Comparison of ENCODE assay signal across 1 cellular context in the genomic region with DNA sequence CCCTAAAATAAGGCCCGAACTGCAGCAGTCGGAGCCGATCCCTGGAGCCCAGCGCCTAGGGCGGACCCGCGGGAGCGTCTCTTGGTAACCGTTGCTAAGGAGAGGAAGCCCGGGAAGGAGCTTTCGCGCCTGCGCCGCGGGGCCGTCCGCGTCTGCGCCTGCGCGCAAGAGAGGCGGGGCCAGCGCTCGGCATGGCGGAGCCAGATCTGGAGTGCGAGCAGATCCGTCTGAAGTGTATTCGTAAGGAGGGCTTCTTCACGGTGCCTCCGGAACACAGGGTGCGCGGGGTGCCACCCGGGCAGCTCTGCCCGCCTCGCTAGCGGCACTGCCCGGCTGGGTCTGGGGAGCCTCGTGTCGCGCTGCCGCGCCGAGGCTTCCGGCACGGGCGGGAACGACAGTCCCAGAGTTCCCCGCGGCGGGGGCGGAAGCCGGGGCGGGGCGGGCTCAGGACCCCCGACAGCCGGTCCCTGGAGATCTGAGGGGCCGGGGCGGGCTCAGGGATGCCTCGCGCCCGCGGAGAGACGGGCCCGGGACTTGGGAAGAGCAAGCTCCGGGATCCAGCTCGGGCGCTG.
A peak's percentile ranks its signal among the peaks of the same experiment; 100 is the strongest.
TF ChIP-seq lines count a peak whose summit lies in the region.

A gene with protein sequence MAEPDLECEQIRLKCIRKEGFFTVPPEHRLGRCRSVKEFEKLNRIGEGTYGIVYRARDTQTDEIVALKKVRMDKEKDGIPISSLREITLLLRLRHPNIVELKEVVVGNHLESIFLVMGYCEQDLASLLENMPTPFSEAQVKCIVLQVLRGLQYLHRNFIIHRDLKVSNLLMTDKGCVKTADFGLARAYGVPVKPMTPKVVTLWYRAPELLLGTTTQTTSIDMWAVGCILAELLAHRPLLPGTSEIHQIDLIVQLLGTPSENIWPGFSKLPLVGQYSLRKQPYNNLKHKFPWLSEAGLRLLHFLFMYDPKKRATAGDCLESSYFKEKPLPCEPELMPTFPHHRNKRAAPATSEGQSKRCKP (plus strand): TSS at position 170 of the 572 bp plus-strand sequence. CDS start 22 bp downstream, at position 192.

TF ChIP-seq in K562, 482 proteins besides CTCF, POLR2A, EP300 and RAD21 (continued from another document and continues in another):
- TF ChIP-seq TRIM25 (IDR thresholded peaks at IDR 0.05; ENCODE audit: borderline replicate concordance) (no peak), NFE2L1 (tag; IDR thresholded peaks at IDR 0.05; ENCODE audit: borderline replicate concordance, low read depth) (no peak), ELF2 (CRISPR knock-in tag; IDR thresholded peaks at IDR 0.05) (peak; percentile 78), ZNF24 (IDR thresholded peaks at IDR 0.05) (no peak), PTTG1 (tag; IDR thresholded peaks at IDR 0.05; ENCODE audit: low read depth) (no peak), HEY1 (CRISPR knock-in tag; IDR thresholded peaks at IDR 0.05; ENCODE audit: borderline replicate concordance) (no peak), SPI1 (IDR thresholded peaks at IDR 0.05; ENCODE audit: borderline replicate concordance, low read depth, low read length) (peak; percentile 1; the same call in 1 of the 2 replicates), ZNF347 (CRISPR knock-in tag; IDR thresholded peaks at IDR 0.05; ENCODE audit: low read depth) (no peak), NR0B1 (IDR thresholded peaks at IDR 0.05; ENCODE audit: partially characterized antibody) (no peak), DMBX1 (CRISPR knock-in tag; IDR thresholded peaks at IDR 0.05; ENCODE audit: borderline replicate concordance) (0 out of 2 replicates have a peak, but pooled peaks have one; percentile 26), NBN (IDR thresholded peaks at IDR 0.05; ENCODE audit: low read depth) (no peak), CHCHD3 (CRISPR knock-in tag; IDR thresholded peaks at IDR 0.05) (no peak), ZNF717 (CRISPR knock-in tag; IDR thresholded peaks at IDR 0.05) (no peak), ZKSCAN3 (CRISPR knock-in tag; IDR thresholded peaks at IDR 0.05) (no peak), SIRT6 (IDR thresholded peaks at IDR 0.05; ENCODE audit: low read depth, low read length) (no peak), ZNF507 (tag; conservative IDR thresholded peaks at IDR 0.05) (no peak), CREB3L1 (IDR thresholded peaks at IDR 0.05; ENCODE audit: borderline replicate concordance, low read depth) (peak; percentile 40; the same call in 1 of the 2 replicates), ZNF764 (CRISPR knock-in tag; IDR thresholded peaks at IDR 0.05; ENCODE audit: low read depth) (no peak), CBFA2T2 (conservative IDR thresholded peaks at IDR 0.05) (no peak), SP1 (CRISPR knock-in tag; IDR thresholded peaks at IDR 0.05) (peak; percentile 77), MTA3 (IDR thresholded peaks at IDR 0.05; ENCODE audit: borderline replicate concordance) (peak; percentile 30; the same call in 1 of the 2 replicates), SMAD1 (IDR thresholded peaks at IDR 0.05; ENCODE audit: low read depth, low read length, partially characterized antibody) (no peak), TRIM28 (IDR thresholded peaks at IDR 0.05) (no peak), ZNF695 (CRISPR knock-in tag; IDR thresholded peaks at IDR 0.05) (no peak), SMARCA5 (IDR thresholded peaks at IDR 0.05) (no peak), SRSF7 (optimal IDR thresholded peaks at IDR 0.05; ENCODE audit: low read depth, low read length) (no peak), SRSF9 (IDR thresholded peaks at IDR 0.05; ENCODE audit: borderline replicate concordance, low read depth, low read length) (no peak), ZNF785 (CRISPR knock-in tag; IDR thresholded peaks at IDR 0.05) (no peak), RFX7 (CRISPR knock-in tag; IDR thresholded peaks at IDR 0.05) (0 out of 2 replicates have a peak, but pooled peaks have one; percentile 37), HINFP (tag; conservative IDR thresholded peaks at IDR 0.05; ENCODE audit: low read depth) (peak; percentile 62; the same call in 1 of the 2 replicates), STAT6 (CRISPR knock-in tag; IDR thresholded peaks at IDR 0.05) (no peak)
- TF ChIP-seq, protein P1, sequence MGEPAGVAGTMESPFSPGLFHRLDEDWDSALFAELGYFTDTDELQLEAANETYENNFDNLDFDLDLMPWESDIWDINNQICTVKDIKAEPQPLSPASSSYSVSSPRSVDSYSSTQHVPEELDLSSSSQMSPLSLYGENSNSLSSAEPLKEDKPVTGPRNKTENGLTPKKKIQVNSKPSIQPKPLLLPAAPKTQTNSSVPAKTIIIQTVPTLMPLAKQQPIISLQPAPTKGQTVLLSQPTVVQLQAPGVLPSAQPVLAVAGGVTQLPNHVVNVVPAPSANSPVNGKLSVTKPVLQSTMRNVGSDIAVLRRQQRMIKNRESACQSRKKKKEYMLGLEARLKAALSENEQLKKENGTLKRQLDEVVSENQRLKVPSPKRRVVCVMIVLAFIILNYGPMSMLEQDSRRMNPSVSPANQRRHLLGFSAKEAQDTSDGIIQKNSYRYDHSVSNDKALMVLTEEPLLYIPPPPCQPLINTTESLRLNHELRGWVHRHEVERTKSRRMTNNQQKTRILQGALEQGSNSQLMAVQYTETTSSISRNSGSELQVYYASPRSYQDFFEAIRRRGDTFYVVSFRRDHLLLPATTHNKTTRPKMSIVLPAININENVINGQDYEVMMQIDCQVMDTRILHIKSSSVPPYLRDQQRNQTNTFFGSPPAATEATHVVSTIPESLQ (CRISPR knock-in tag; IDR thresholded peaks at IDR 0.05): peak; percentile 66; the same call in 1 of the 2 replicates
- TF ChIP-seq, protein P2, sequence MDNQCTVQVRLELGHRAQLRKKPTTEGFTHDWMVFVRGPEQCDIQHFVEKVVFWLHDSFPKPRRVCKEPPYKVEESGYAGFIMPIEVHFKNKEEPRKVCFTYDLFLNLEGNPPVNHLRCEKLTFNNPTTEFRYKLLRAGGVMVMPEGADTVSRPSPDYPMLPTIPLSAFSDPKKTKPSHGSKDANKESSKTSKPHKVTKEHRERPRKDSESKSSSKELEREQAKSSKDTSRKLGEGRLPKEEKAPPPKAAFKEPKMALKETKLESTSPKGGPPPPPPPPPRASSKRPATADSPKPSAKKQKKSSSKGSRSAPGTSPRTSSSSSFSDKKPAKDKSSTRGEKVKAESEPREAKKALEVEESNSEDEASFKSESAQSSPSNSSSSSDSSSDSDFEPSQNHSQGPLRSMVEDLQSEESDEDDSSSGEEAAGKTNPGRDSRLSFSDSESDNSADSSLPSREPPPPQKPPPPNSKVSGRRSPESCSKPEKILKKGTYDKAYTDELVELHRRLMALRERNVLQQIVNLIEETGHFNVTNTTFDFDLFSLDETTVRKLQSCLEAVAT (IDR thresholded peaks at IDR 0.05): no peak
- TF ChIP-seq, protein P3, sequence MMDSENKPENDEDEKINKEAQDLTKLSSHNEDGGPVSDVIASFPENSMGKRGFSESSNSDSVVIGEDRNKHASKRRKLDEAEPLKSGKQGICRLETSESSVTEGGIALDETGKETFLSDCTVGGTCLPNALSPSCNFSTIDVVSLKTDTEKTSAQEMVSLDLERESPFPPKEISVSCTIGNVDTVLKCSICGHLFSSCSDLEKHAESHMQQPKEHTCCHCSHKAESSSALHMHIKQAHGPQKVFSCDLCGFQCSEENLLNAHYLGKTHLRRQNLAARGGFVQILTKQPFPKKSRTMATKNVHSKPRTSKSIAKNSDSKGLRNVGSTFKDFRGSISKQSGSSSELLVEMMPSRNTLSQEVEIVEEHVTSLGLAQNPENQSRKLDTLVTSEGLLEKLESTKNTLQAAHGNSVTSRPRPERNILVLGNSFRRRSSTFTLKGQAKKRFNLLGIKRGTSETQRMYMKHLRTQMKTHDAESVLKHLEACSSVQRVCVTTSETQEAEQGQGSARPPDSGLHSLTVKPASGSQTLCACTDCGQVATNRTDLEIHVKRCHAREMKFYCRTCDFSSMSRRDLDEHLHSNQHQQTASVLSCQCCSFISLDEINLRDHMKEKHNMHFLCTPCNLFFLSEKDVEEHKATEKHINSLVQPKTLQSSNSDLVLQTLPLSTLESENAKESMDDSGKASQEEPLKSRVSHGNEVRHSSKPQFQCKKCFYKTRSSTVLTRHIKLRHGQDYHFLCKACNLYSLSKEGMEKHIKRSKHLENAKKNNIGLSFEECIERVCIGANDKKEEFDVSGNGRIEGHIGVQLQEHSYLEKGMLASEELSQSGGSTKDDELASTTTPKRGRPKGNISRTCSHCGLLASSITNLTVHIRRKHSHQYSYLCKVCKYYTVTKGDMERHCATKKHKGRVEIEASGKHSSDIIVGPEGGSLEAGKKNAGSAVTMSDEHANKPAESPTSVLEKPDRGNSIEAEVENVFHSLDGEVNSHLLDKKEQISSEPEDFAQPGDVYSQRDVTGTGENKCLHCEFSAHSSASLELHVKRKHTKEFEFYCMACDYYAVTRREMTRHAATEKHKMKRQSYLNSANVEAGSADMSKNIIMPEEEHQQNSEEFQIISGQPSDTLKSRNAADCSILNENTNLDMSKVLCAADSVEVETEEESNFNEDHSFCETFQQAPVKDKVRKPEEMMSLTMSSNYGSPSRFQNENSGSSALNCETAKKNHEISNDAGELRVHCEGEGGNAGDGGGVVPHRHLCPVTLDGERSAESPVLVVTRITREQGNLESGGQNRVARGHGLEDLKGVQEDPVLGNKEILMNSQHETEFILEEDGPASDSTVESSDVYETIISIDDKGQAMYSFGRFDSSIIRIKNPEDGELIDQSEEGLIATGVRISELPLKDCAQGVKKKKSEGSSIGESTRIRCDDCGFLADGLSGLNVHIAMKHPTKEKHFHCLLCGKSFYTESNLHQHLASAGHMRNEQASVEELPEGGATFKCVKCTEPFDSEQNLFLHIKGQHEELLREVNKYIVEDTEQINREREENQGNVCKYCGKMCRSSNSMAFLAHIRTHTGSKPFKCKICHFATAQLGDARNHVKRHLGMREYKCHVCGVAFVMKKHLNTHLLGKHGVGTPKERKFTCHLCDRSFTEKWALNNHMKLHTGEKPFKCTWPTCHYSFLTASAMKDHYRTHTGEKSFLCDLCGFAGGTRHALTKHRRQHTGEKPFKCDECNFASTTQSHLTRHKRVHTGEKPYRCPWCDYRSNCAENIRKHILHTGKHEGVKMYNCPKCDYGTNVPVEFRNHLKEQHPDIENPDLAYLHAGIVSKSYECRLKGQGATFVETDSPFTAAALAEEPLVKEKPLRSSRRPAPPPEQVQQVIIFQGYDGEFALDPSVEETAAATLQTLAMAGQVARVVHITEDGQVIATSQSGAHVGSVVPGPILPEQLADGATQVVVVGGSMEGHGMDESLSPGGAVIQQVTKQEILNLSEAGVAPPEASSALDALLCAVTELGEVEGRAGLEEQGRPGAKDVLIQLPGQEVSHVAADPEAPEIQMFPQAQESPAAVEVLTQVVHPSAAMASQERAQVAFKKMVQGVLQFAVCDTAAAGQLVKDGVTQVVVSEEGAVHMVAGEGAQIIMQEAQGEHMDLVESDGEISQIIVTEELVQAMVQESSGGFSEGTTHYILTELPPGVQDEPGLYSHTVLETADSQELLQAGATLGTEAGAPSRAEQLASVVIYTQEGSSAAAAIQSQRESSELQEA (IDR thresholded peaks at IDR 0.05; ENCODE audit: low read depth): no peak
